ENCODE assay signal across 8 cellular contexts in genomic region chr13:48158290-48158689, GRCh38.
A peak's percentile ranks its signal among the peaks of the same experiment; 100 is the strongest.
DNase-seq lines count a peak whose midpoint lies in the region; ATAC-seq and TF ChIP-seq lines count a peak whose summit lies in the region.
"Had no signal": no experiment of that assay in that cellular context is flagged by ENCODE, and none has a peak within 500 bp of the region (broad histone marks: within the 10 kb centered on the region; RNA-seq: fewer than 3 reads in every experiment).

No MANE protein-coding gene starts in this region.

- H3K27me3 Mint-ChIP-seq in activated naive CD8-positive, alpha-beta T cell treated with anti-CD3 and anti-CD28 coated beads, Interleukin-2, amount 50 U/mL, for 24 hours, result no peaks in the 10 kb centered on the region

- no peaks in the 10 kb centered on the region for H3K9me3 Mint-ChIP-seq in activated naive CD8-positive, alpha-beta T cell treated with anti-CD3 and anti-CD28 coated beads, Interleukin-2, amount 50 U/mL, for 24 hours

- peak; percentile 63 for ATAC-seq in GM18511 (IDR thresholded peaks at IDR 0.05; ENCODE audit: unreplicated experiment)
- peak; percentile 44 for ATAC-seq in HG03139 (IDR thresholded peaks at IDR 0.05; ENCODE audit: unreplicated experiment)
- no peak for ATAC-seq in activated naive CD8-positive, alpha-beta T cell treated with anti-CD3 and anti-CD28 coated beads, Interleukin-2, amount 50 U/mL, for 24 hours

- H3K4me1 Mint-ChIP-seq in activated naive CD8-positive, alpha-beta T cell treated with anti-CD3 and anti-CD28 coated beads, Interleukin-2, amount 50 U/mL, for 24 hours, result peaks cover 85% of the 10 kb centered on the region

- peaks cover 0 to 26% (median 0%) of the 10 kb centered on the region in 4 donors for H3K4me1 ChIP-seq in transverse colon

- H3K36me3 ChIP-seq in H7 (replicated peaks; ENCODE audit: control insufficient read depth, insufficient read depth, low read length) (no peaks in the 10 kb centered on the region), transverse colon (no peaks in the 10 kb centered on the region)

- H3K9me3 ChIP-seq in transverse colon, result no peaks in the 10 kb centered on the region

- H3K27ac ChIP-seq in transverse colon, result peak overlapping the region in 1 of 4 donors; percentile 65

- H3K4me3 Mint-ChIP-seq in activated naive CD8-positive, alpha-beta T cell treated with anti-CD3 and anti-CD28 coated beads, Interleukin-2, amount 50 U/mL, for 24 hours, result no peak overlapping the region

- H3K27ac Mint-ChIP-seq in activated naive CD8-positive, alpha-beta T cell treated with anti-CD3 and anti-CD28 coated beads, Interleukin-2, amount 50 U/mL, for 24 hours, result peak overlapping the region; percentile 89

- no peak for TF ChIP-seq POLR2A in transverse colon (IDR thresholded peaks at IDR 0.05)

- H3K27me3 ChIP-seq in H7 (ENCODE audit: control insufficient read depth, insufficient read depth, low read length), result no peaks in the 10 kb centered on the region
- no peaks in the 10 kb centered on the region for H3K27me3 ChIP-seq in transverse colon

- H3K4me3 ChIP-seq in H7 (ENCODE audit: insufficient read depth, low read depth, low read length) (no peak overlapping the region), transverse colon (no peak overlapping the region)

- WGBS in transverse colon (ENCODE audit: low coverage in 1 of 2), 2 donors, result 58% methylated on average over 1 of the region's 1 CpG; no CpG with 5 or more reads in 1 of the 2 donors

- intact Hi-C loops in transverse colon (cut with DNase I; ENCODE audit: low total_unique reads), result no loop called here

- in situ Hi-C loops in transverse colon (cut with MboI; ENCODE audit: low pct_ligation_motif_present in 1 of 4, low pct_unique_long_range_greater_than_20kb in 1 of 4, low sequenced_read_pairs in 3 of 4), result no loop called here

- no peaks in the 10 kb centered on the region for H3K36me3 Mint-ChIP-seq in activated naive CD8-positive, alpha-beta T cell treated with anti-CD3 and anti-CD28 coated beads, Interleukin-2, amount 50 U/mL, for 24 hours (ENCODE audit: low read depth)

- no peak for TF ChIP-seq EP300 in transverse colon (IDR thresholded peaks at IDR 0.05; ENCODE audit: low read depth)

- DNase-seq in activated naive CD8-positive, alpha-beta T cell treated with anti-CD3 and anti-CD28 coated beads, Interleukin-2, amount 50 U/mL, for 24 hours, result no peak
- peak; percentile 92 for DNase-seq in renal cortical epithelial cell (ENCODE audit: low read depth)
- no peak for DNase-seq in H7
- no peak for DNase-seq in amniotic stem cell (lab: John Stamatoyannopoulos, UW)
- DNase-seq in transverse colon, result no peak
- DNase-seq: OCI-M1 had no signal

- TF ChIP-seq CTCF in transverse colon (IDR thresholded peaks at IDR 0.05), result no peak
